Comparison of ENCODE assay signal across 13 cellular contexts in the genomic region with DNA sequence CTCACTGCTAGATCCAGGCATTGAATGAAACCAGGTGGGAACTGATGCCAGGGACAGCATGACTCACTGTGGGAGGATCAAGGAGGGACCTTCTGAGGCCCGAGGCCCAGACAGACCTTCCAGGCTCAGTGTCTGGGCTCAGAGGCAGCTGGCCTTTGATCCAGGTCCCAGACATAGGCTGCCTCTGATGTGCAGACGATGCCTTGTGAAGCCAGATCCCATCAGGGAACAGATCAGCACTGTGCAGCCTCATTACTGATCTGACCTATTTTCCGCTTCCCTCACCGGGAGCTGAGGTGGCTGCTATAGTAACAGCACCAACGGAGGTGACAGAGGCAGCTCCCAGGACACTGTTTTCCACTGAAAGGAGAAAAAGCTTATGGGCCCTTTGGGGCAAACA.
"Had no signal": no experiment of that assay in that cellular context is flagged by ENCODE, and none has a peak within 500 bp of the region (broad histone marks: within the 10 kb centered on the region; RNA-seq: fewer than 3 reads in every experiment).

No MANE protein-coding gene starts in this region.

- H3K36me3 ChIP-seq: ascending aorta, cardiac muscle cell, lower lobe of right lung had no signal

- ATAC-seq: activated naive CD8-positive, alpha-beta T cell treated with anti-CD3 and anti-CD28 coated beads, Interleukin-2, amount 50 U/mL, for 24 hours; activated T-cell treated with anti-CD3 and anti-CD28 coated beads, Interleukin-2, amount 50 U/mL, for 72 hours; lower lobe of right lung; stimulated activated naive CD8-positive, alpha-beta T cell treated with anti-CD3 and anti-CD28 coated beads, Interleukin-15, Interleukin-2, amounts not matched to agents 100 U/mL and 50 U/mL, for 24 hours had no signal

- H3K9me3 ChIP-seq: ascending aorta, lower lobe of right lung had no signal

- DNase-seq: activated CD4-positive, alpha-beta memory T cell treated with anti-CD3 and anti-CD28 coated beads for 36 hours; activated naive CD8-positive, alpha-beta T cell treated with anti-CD3 and anti-CD28 coated beads, Interleukin-2, amount 50 U/mL, for 24 hours; activated T-cell treated with anti-CD3 and anti-CD28 coated beads, Interleukin-2, amount 50 U/mL, for 72 hours; cortex of kidney; effector CD8-positive, alpha-beta T cell; lower lobe of right lung; naive B cell; stimulated activated CD4-positive, alpha-beta T cell treated with anti-CD3 and anti-CD28 coated beads, Interleukin-4, amount 100 ng/mL, for 1 hour; stimulated activated naive CD8-positive, alpha-beta T cell treated with anti-CD3 and anti-CD28 coated beads, Interleukin-15, Interleukin-2, amounts not matched to agents 100 U/mL and 50 U/mL, for 24 hours; T1000 had no signal

- H3K4me3 ChIP-seq: ascending aorta, cardiac muscle cell, lower lobe of right lung had no signal

- H3K27me3 ChIP-seq: ascending aorta, cardiac muscle cell had no signal

- H3K4me1 ChIP-seq: ascending aorta, lower lobe of right lung had no signal

- H3K27ac ChIP-seq: ascending aorta, cardiac muscle cell, lower lobe of right lung, VCaP had no signal
